Comparison of ENCODE assay signal across 1 cellular context in genomic region chr19:4758659-4759058, GRCh38.
TF ChIP-seq lines count a peak whose summit lies in the region.

No MANE protein-coding gene starts in this region.

TF ChIP-seq in K562, 482 proteins besides CTCF, POLR2A, EP300 and RAD21:
- no peak for TF ChIP-seq PKNOX1 (IDR thresholded peaks at IDR 0.05)
- no peak for TF ChIP-seq ZNF318 (IDR thresholded peaks at IDR 0.05; ENCODE audit: borderline replicate concordance in 1 of 2, low read depth in 1 of 2)
- TF ChIP-seq ZNF408 (CRISPR knock-in tag; IDR thresholded peaks at IDR 0.05; ENCODE audit: low read depth), result no peak
- TF ChIP-seq DLX4 (CRISPR knock-in tag; IDR thresholded peaks at IDR 0.05), result no peak
- no peak for TF ChIP-seq HLTF (IDR thresholded peaks at IDR 0.05)
- TF ChIP-seq ZNF140 (CRISPR knock-in tag; IDR thresholded peaks at IDR 0.05), result no peak
- no peak for TF ChIP-seq SLC30A9 (CRISPR knock-in tag; IDR thresholded peaks at IDR 0.05)
- no peak for TF ChIP-seq THRA (IDR thresholded peaks at IDR 0.05)
- peak; percentile 24 for TF ChIP-seq RBM25 (IDR thresholded peaks at IDR 0.05; ENCODE audit: low read depth, low read length, severe bottlenecking)
- no peak for TF ChIP-seq ZNF232 (CRISPR knock-in tag; IDR thresholded peaks at IDR 0.05)
- TF ChIP-seq TRIM28 (IDR thresholded peaks at IDR 0.05), result no peak
- no peak for TF ChIP-seq ZNF668 (CRISPR knock-in tag; IDR thresholded peaks at IDR 0.05)
- TF ChIP-seq ADNP (tag; IDR thresholded peaks at IDR 0.05), result 0 out of 2 replicates have a peak, but pooled peaks have one; percentile 31
- TF ChIP-seq TARDBP (IDR thresholded peaks at IDR 0.05), result no peak
- no peak for TF ChIP-seq SNAPC5 (CRISPR knock-in tag; IDR thresholded peaks at IDR 0.05)
- no peak for TF ChIP-seq POLR2AphosphoS2 (IDR thresholded peaks at IDR 0.05; ENCODE audit: low read length)
- no peak for TF ChIP-seq ZNF197 (CRISPR knock-in tag; IDR thresholded peaks at IDR 0.05; ENCODE audit: low read depth)
- TF ChIP-seq ZNF764 (CRISPR knock-in tag; IDR thresholded peaks at IDR 0.05; ENCODE audit: low read depth), result no peak
- TF ChIP-seq SMARCA5 (IDR thresholded peaks at IDR 0.05), result no peak
- TF ChIP-seq UBTF (IDR thresholded peaks at IDR 0.05; ENCODE audit: borderline replicate concordance in 1 of 2, low read depth in 2 of 2, low read length in 2 of 2), result no peak
- TF ChIP-seq SAFB (IDR thresholded peaks at IDR 0.05; ENCODE audit: borderline replicate concordance, low read depth, low read length), result no peak
- peak; percentile 30; the same call in 1 of the 2 replicates for TF ChIP-seq BCOR (IDR thresholded peaks at IDR 0.05)
- no peak for TF ChIP-seq ZNF134 (CRISPR knock-in tag; conservative IDR thresholded peaks at IDR 0.05)
